1 cellular context compared by ENCODE assay signal in the genomic region with DNA sequence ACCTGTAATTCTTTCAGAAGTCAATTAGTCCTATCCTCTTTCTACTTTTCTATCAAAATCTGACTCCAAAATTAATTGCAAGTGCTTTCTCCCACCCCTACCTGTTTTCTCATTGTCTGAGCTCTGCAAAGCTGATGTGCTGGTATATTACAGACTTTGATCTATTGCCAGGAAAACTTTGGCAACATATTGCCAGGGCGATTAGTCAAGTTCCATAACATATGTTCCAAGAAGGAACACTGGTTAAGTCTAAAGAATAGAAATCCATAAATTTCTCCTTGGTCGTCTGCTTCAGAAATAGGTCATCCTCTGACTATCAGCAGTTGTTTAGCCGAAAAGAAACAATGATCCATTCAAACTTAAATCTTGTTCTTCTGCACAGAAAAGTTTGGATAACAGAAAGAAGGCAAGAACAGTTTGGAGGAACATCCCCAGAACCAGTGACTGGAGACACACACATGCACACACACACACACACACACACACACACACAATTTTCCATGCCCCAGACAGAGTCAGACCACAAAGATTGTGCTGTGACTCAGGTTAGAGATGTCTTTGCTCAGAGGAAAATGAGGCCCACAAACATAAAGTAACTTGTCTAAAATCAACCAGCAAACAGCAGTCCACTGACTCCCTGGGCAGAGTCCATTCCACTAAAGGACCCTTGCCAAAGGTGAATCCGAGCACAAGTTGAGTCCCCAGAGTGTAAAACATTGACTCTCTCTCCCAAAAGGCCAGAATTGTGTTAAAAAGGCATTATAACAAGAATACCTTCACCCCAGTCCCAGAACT.
TF ChIP-seq lines count a peak whose summit lies in the region.

No MANE protein-coding gene starts in this region.

TF ChIP-seq in HepG2, 621 proteins besides CTCF, POLR2A, EP300 and RAD21 (continued from another document and continues in another):
- TF ChIP-seq, protein P1, sequence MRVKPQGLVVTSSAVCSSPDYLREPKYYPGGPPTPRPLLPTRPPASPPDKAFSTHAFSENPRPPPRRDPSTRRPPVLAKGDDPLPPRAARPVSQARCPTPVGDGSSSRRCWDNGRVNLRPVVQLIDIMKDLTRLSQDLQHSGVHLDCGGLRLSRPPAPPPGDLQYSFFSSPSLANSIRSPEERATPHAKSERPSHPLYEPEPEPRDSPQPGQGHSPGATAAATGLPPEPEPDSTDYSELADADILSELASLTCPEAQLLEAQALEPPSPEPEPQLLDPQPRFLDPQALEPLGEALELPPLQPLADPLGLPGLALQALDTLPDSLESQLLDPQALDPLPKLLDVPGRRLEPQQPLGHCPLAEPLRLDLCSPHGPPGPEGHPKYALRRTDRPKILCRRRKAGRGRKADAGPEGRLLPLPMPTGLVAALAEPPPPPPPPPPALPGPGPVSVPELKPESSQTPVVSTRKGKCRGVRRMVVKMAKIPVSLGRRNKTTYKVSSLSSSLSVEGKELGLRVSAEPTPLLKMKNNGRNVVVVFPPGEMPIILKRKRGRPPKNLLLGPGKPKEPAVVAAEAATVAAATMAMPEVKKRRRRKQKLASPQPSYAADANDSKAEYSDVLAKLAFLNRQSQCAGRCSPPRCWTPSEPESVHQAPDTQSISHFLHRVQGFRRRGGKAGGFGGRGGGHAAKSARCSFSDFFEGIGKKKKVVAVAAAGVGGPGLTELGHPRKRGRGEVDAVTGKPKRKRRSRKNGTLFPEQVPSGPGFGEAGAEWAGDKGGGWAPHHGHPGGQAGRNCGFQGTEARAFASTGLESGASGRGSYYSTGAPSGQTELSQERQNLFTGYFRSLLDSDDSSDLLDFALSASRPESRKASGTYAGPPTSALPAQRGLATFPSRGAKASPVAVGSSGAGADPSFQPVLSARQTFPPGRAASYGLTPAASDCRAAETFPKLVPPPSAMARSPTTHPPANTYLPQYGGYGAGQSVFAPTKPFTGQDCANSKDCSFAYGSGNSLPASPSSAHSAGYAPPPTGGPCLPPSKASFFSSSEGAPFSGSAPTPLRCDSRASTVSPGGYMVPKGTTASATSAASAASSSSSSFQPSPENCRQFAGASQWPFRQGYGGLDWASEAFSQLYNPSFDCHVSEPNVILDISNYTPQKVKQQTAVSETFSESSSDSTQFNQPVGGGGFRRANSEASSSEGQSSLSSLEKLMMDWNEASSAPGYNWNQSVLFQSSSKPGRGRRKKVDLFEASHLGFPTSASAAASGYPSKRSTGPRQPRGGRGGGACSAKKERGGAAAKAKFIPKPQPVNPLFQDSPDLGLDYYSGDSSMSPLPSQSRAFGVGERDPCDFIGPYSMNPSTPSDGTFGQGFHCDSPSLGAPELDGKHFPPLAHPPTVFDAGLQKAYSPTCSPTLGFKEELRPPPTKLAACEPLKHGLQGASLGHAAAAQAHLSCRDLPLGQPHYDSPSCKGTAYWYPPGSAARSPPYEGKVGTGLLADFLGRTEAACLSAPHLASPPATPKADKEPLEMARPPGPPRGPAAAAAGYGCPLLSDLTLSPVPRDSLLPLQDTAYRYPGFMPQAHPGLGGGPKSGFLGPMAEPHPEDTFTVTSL (CRISPR knock-in tag; IDR thresholded peaks at IDR 0.05; ENCODE audit: borderline replicate concordance), result peak; percentile 58; the same call in 1 of the 2 replicates
- TF ChIP-seq STAG1 (CRISPR knock-in tag; IDR thresholded peaks at IDR 0.05) (0 out of 2 replicates have a peak, but pooled peaks have one; percentile 4), HDAC1 (CRISPR knock-in tag; IDR thresholded peaks at IDR 0.05) (0 out of 2 replicates have a peak, but pooled peaks have one; percentile 35), MXD4 (CRISPR knock-in tag; IDR thresholded peaks at IDR 0.05) (no peak), ZNF383 (CRISPR knock-in tag; IDR thresholded peaks at IDR 0.05; ENCODE audit: borderline replicate concordance) (no peak), ZNF432 (CRISPR knock-in tag; IDR thresholded peaks at IDR 0.05; ENCODE audit: borderline replicate concordance) (no peak), FOXA3 (CRISPR knock-in tag; IDR thresholded peaks at IDR 0.05) (no peak), FOXK1 (CRISPR knock-in tag; IDR thresholded peaks at IDR 0.05; ENCODE audit: borderline replicate concordance, low read depth) (no peak), FOXP1 (IDR thresholded peaks at IDR 0.05) (no peak), FOXP1 (CRISPR knock-in tag; IDR thresholded peaks at IDR 0.05) (peak; percentile 9; the same call in 1 of the 2 replicates), ZNF615 (CRISPR knock-in tag; IDR thresholded peaks at IDR 0.05; ENCODE audit: borderline replicate concordance) (no peak), TRIM24 (CRISPR knock-in tag; IDR thresholded peaks at IDR 0.05) (no peak), RAD51 (IDR thresholded peaks at IDR 0.05; ENCODE audit: borderline replicate concordance) (no peak), TCF12 (IDR thresholded peaks at IDR 0.05) (no peak), TCF12 (CRISPR knock-in tag; IDR thresholded peaks at IDR 0.05) (no peak), RXRB (CRISPR knock-in tag; IDR thresholded peaks at IDR 0.05; ENCODE audit: borderline replicate concordance) (peak; percentile 46; the same call in 1 of the 2 replicates), HOXA9 (CRISPR knock-in tag; IDR thresholded peaks at IDR 0.05; ENCODE audit: borderline replicate concordance) (no peak), ZNF713 (CRISPR knock-in tag; IDR thresholded peaks at IDR 0.05) (no peak), GATAD2A (CRISPR knock-in tag; IDR thresholded peaks at IDR 0.05) (0 out of 2 replicates have a peak, but pooled peaks have one; percentile 32), MED1 (CRISPR knock-in tag; IDR thresholded peaks at IDR 0.05) (peak; percentile 40; the same call in 1 of the 2 replicates), RELA (CRISPR knock-in tag; IDR thresholded peaks at IDR 0.05) (no peak), KDM5B (CRISPR knock-in tag; IDR thresholded peaks at IDR 0.05; ENCODE audit: borderline replicate concordance) (no peak), MXI1 (IDR thresholded peaks at IDR 0.05; ENCODE audit: borderline replicate concordance, low read depth, low read length) (no peak), EEA1 (CRISPR knock-in tag; IDR thresholded peaks at IDR 0.05; ENCODE audit: borderline replicate concordance) (no peak), PHF20 (CRISPR knock-in tag; IDR thresholded peaks at IDR 0.05) (no peak)
- TF ChIP-seq, protein P2, sequence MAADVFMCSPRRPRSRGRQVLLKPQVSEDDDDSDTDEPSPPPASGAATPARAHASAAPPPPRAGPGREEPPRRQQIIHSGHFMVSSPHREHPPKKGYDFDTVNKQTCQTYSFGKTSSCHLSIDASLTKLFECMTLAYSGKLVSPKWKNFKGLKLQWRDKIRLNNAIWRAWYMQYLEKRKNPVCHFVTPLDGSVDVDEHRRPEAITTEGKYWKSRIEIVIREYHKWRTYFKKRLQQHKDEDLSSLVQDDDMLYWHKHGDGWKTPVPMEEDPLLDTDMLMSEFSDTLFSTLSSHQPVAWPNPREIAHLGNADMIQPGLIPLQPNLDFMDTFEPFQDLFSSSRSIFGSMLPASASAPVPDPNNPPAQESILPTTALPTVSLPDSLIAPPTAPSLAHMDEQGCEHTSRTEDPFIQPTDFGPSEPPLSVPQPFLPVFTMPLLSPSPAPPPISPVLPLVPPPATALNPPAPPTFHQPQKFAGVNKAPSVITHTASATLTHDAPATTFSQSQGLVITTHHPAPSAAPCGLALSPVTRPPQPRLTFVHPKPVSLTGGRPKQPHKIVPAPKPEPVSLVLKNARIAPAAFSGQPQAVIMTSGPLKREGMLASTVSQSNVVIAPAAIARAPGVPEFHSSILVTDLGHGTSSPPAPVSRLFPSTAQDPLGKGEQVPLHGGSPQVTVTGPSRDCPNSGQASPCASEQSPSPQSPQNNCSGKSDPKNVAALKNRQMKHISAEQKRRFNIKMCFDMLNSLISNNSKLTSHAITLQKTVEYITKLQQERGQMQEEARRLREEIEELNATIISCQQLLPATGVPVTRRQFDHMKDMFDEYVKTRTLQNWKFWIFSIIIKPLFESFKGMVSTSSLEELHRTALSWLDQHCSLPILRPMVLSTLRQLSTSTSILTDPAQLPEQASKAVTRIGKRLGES (CRISPR knock-in tag; IDR thresholded peaks at IDR 0.05; ENCODE audit: borderline replicate concordance), result no peak
- TF ChIP-seq, protein P3, sequence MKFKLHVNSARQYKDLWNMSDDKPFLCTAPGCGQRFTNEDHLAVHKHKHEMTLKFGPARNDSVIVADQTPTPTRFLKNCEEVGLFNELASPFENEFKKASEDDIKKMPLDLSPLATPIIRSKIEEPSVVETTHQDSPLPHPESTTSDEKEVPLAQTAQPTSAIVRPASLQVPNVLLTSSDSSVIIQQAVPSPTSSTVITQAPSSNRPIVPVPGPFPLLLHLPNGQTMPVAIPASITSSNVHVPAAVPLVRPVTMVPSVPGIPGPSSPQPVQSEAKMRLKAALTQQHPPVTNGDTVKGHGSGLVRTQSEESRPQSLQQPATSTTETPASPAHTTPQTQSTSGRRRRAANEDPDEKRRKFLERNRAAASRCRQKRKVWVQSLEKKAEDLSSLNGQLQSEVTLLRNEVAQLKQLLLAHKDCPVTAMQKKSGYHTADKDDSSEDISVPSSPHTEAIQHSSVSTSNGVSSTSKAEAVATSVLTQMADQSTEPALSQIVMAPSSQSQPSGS (CRISPR knock-in tag; IDR thresholded peaks at IDR 0.05), result no peak
- TF ChIP-seq, protein P4, sequence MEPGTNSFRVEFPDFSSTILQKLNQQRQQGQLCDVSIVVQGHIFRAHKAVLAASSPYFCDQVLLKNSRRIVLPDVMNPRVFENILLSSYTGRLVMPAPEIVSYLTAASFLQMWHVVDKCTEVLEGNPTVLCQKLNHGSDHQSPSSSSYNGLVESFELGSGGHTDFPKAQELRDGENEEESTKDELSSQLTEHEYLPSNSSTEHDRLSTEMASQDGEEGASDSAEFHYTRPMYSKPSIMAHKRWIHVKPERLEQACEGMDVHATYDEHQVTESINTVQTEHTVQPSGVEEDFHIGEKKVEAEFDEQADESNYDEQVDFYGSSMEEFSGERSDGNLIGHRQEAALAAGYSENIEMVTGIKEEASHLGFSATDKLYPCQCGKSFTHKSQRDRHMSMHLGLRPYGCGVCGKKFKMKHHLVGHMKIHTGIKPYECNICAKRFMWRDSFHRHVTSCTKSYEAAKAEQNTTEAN (CRISPR knock-in tag; conservative IDR thresholded peaks at IDR 0.05), result peak; percentile 58; the same call in 1 of the 2 replicates
- TF ChIP-seq, protein P5, sequence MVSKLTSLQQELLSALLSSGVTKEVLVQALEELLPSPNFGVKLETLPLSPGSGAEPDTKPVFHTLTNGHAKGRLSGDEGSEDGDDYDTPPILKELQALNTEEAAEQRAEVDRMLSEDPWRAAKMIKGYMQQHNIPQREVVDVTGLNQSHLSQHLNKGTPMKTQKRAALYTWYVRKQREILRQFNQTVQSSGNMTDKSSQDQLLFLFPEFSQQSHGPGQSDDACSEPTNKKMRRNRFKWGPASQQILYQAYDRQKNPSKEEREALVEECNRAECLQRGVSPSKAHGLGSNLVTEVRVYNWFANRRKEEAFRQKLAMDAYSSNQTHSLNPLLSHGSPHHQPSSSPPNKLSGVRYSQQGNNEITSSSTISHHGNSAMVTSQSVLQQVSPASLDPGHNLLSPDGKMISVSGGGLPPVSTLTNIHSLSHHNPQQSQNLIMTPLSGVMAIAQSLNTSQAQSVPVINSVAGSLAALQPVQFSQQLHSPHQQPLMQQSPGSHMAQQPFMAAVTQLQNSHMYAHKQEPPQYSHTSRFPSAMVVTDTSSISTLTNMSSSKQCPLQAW (CRISPR knock-in tag; IDR thresholded peaks at IDR 0.05), result 0 out of 2 replicates have a peak, but pooled peaks have one; percentile 20
- TF ChIP-seq, protein P6, sequence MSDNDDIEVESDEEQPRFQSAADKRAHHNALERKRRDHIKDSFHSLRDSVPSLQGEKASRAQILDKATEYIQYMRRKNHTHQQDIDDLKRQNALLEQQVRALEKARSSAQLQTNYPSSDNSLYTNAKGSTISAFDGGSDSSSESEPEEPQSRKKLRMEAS (IDR thresholded peaks at IDR 0.05), result 0 out of 2 replicates have a peak, but pooled peaks have one; percentile 18
- TF ChIP-seq, protein P7, sequence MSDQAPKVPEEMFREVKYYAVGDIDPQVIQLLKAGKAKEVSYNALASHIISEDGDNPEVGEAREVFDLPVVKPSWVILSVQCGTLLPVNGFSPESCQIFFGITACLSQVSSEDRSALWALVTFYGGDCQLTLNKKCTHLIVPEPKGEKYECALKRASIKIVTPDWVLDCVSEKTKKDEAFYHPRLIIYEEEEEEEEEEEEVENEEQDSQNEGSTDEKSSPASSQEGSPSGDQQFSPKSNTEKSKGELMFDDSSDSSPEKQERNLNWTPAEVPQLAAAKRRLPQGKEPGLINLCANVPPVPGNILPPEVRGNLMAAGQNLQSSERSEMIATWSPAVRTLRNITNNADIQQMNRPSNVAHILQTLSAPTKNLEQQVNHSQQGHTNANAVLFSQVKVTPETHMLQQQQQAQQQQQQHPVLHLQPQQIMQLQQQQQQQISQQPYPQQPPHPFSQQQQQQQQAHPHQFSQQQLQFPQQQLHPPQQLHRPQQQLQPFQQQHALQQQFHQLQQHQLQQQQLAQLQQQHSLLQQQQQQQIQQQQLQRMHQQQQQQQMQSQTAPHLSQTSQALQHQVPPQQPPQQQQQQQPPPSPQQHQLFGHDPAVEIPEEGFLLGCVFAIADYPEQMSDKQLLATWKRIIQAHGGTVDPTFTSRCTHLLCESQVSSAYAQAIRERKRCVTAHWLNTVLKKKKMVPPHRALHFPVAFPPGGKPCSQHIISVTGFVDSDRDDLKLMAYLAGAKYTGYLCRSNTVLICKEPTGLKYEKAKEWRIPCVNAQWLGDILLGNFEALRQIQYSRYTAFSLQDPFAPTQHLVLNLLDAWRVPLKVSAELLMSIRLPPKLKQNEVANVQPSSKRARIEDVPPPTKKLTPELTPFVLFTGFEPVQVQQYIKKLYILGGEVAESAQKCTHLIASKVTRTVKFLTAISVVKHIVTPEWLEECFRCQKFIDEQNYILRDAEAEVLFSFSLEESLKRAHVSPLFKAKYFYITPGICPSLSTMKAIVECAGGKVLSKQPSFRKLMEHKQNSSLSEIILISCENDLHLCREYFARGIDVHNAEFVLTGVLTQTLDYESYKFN (CRISPR knock-in tag; conservative IDR thresholded peaks at IDR 0.05), result peak; percentile 45
- TF ChIP-seq, protein P8, sequence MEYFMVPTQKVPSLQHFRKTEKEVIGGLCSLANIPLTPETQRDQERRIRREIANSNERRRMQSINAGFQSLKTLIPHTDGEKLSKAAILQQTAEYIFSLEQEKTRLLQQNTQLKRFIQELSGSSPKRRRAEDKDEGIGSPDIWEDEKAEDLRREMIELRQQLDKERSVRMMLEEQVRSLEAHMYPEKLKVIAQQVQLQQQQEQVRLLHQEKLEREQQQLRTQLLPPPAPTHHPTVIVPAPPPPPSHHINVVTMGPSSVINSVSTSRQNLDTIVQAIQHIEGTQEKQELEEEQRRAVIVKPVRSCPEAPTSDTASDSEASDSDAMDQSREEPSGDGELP (IDR thresholded peaks at IDR 0.05; ENCODE audit: borderline replicate concordance, low read depth), result no peak
- TF ChIP-seq, protein P9, sequence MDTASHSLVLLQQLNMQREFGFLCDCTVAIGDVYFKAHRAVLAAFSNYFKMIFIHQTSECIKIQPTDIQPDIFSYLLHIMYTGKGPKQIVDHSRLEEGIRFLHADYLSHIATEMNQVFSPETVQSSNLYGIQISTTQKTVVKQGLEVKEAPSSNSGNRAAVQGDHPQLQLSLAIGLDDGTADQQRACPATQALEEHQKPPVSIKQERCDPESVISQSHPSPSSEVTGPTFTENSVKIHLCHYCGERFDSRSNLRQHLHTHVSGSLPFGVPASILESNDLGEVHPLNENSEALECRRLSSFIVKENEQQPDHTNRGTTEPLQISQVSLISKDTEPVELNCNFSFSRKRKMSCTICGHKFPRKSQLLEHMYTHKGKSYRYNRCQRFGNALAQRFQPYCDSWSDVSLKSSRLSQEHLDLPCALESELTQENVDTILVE (CRISPR knock-in tag; IDR thresholded peaks at IDR 0.05), result no peak
